13 cellular contexts compared by ENCODE assay signal in the genomic region with DNA sequence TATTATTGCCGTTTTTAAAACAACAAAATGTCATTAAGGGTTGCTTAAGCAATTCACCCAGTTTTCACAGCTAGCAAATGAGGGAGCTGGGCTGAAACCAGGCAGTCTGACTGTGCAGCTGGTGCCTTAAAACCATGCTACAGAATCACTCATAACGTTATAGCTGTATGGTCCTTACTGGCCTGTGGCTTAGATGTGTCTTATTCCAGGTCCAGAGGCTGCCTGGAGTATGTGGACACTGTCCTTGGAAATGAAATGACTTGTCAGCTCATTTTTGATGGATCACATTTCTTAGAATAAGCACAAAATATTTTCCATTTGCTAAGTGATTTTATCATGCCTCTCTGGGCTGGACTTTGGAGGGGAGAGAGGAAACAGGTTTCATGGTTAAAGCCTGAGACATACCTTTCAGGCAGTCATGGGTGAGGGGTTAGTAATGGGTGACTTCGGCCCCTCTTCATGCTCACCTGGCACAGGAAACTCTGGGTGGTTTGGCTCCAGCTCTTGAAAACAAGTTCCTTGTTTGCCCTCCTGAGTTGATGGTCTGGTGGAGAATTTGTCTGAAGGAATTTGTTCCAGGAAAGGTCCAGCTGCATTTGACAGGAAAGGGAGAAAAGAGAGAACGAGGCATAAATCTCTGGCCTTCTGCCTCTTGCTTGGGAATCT.
"Had no signal": no experiment of that assay in that cellular context is flagged by ENCODE, and none has a peak within 500 bp of the region (broad histone marks: within the 10 kb centered on the region; RNA-seq: fewer than 3 reads in every experiment).

No MANE protein-coding gene starts in this region.

- H3K27ac ChIP-seq: cardiac muscle cell, tibial nerve had no signal

- H3K36me3 Mint-ChIP-seq: activated naive CD4-positive, alpha-beta T cell treated with anti-CD3 and anti-CD28 coated beads, Interleukin-2, amount 50 U/mL, for 72 hours had no signal

- H3K27me3 ChIP-seq: cardiac muscle cell, tibial nerve had no signal

- ATAC-seq: activated CD4-positive, CD25-positive, alpha-beta regulatory T cell treated with anti-CD3 and anti-CD28 coated beads, Interleukin-2, amount 50 U/mL, for 24 hours; activated naive CD4-positive, alpha-beta T cell treated with anti-CD3 and anti-CD28 coated beads, Interleukin-2, amount 50 U/mL, for 72 hours; esophagus mucosa; left colon had no signal

- FAIRE-seq: endometrium, small intestine had no signal

- H3K27ac Mint-ChIP-seq: activated naive CD4-positive, alpha-beta T cell treated with anti-CD3 and anti-CD28 coated beads, Interleukin-2, amount 50 U/mL, for 72 hours had no signal

- H3K4me3 ChIP-seq: cardiac muscle cell, tibial nerve had no signal

- H3K36me3 ChIP-seq: cardiac muscle cell, tibial nerve had no signal

- DNase-seq: activated effector memory CD4-positive, alpha-beta T cell treated with Interleukin-2 at 50 U/mL for 16 hours; activated T-cell treated with anti-CD3 and anti-CD28 coated beads, Interleukin-2, amount 50 U/mL, for 1 hour; amygdala; hypothalamus; left colon; retina; small intestine had no signal

- H3K4me1 ChIP-seq: tibial nerve had no signal
